In genomic region chr4:17664755-17665154, GRCh38 we compare ENCODE assay signal across 1 cellular context.
TF ChIP-seq lines count a peak whose summit lies in the region.

No MANE protein-coding gene starts in this region.

TF ChIP-seq in GM12878, 131 proteins besides CTCF, POLR2A, EP300 and RAD21 (continued from another document and continues in another):
- TF ChIP-seq BCLAF1 (IDR thresholded peaks at IDR 0.05) (no peak), RB1 (IDR thresholded peaks at IDR 0.05; ENCODE audit: borderline replicate concordance) (no peak), SMC3 (IDR thresholded peaks at IDR 0.05; ENCODE audit: borderline replicate concordance, low read length) (no peak), BCL11A (IDR thresholded peaks at IDR 0.05; ENCODE audit: low read depth, low read length) (peak; percentile 16; the same call in 1 of the 2 replicates), ZSCAN29 (IDR thresholded peaks at IDR 0.05) (no peak), ETV6 (conservative IDR thresholded peaks at IDR 0.05 in 1 of 2, IDR thresholded peaks at IDR 0.05 in 1 of 2; ENCODE audit: borderline replicate concordance in 1 of 2, low read depth in 1 of 2) (peak in 1 of 2 experiments; percentile 70; a peak in 2 of 4 replicates), CREB1 (IDR thresholded peaks at IDR 0.05; ENCODE audit: low read depth) (no peak), CEBPB (IDR thresholded peaks at IDR 0.05; ENCODE audit: borderline replicate concordance in 1 of 2, low read depth in 2 of 2, low read length in 2 of 2) (no peak), SMARCA5 (IDR thresholded peaks at IDR 0.05) (no peak), LARP7 (IDR thresholded peaks at IDR 0.05) (no peak), ZNF687 (IDR thresholded peaks at IDR 0.05) (no peak), CHD4 (IDR thresholded peaks at IDR 0.05) (no peak), ASH2L (IDR thresholded peaks at IDR 0.05; ENCODE audit: borderline replicate concordance, low read depth) (no peak), ATF7 (IDR thresholded peaks at IDR 0.05; ENCODE audit: low read depth) (0 out of 2 replicates have a peak, but pooled peaks have one; percentile 43), POU2F2 (IDR thresholded peaks at IDR 0.05; ENCODE audit: borderline replicate concordance, low read depth, low read length) (peak; percentile 66; the same call in 1 of the 3 replicates), SREBF2 (IDR thresholded peaks at IDR 0.05; ENCODE audit: low read length) (no peak), HCFC1 (IDR thresholded peaks at IDR 0.05; ENCODE audit: low read length) (no peak), HDGF (IDR thresholded peaks at IDR 0.05) (no peak), BCL3 (IDR thresholded peaks at IDR 0.05; ENCODE audit: borderline replicate concordance, insufficient read depth, low read depth, low read length, poor library complexity, severe bottlenecking) (no peak), RFX5 (IDR thresholded peaks at IDR 0.05; ENCODE audit: low read depth, low read length) (no peak), FOS (IDR thresholded peaks at IDR 0.05; ENCODE audit: borderline replicate concordance, extremely low read depth, insufficient read length) (no peak), NR2F1 (conservative IDR thresholded peaks at IDR 0.05) (no peak), USF2 (IDR thresholded peaks at IDR 0.05; ENCODE audit: borderline replicate concordance, low read depth, low read length) (no peak), SREBF1 (IDR thresholded peaks at IDR 0.05; ENCODE audit: low read length) (no peak), SP1 (IDR thresholded peaks at IDR 0.05; ENCODE audit: low read depth, low read length) (no peak), NRF1 (conservative IDR thresholded peaks at IDR 0.05; ENCODE audit: low read depth, low read length) (no peak), SRF (IDR thresholded peaks at IDR 0.05; ENCODE audit: low read depth in 2 of 2, low read length in 2 of 2) (no peak), ZNF207 (IDR thresholded peaks at IDR 0.05; ENCODE audit: borderline replicate concordance) (no peak), TCF3 (IDR thresholded peaks at IDR 0.05; ENCODE audit: borderline replicate concordance, insufficient read depth, low read depth, low read length) (no peak), KAT2A (conservative IDR thresholded peaks at IDR 0.05; ENCODE audit: control insufficient read depth, low read depth, low read length) (no peak), ZBED1 (IDR thresholded peaks at IDR 0.05; ENCODE audit: borderline replicate concordance) (no peak), RUNX3 (IDR thresholded peaks at IDR 0.05; ENCODE audit: low read length) (peak; percentile 38), ZZZ3 (IDR thresholded peaks at IDR 0.05; ENCODE audit: control insufficient read depth, insufficient read length, low read depth) (no peak), SPI1 (IDR thresholded peaks at IDR 0.05; ENCODE audit: borderline replicate concordance, insufficient read depth, low read depth, low read length) (peak; percentile 44; the same call in 1 of the 2 replicates), RBBP5 (conservative IDR thresholded peaks at IDR 0.05) (no peak), E2F4 (IDR thresholded peaks at IDR 0.05; ENCODE audit: low read depth, low read length) (no peak), ZNF622 (IDR thresholded peaks at IDR 0.05) (no peak), BHLHE40 (IDR thresholded peaks at IDR 0.05; ENCODE audit: borderline replicate concordance in 1 of 2, low read depth in 2 of 2, low read length in 1 of 2) (peak; percentile 24 to 30; a peak in 1 of 4 replicates), CEBPZ (IDR thresholded peaks at IDR 0.05; ENCODE audit: low read depth, low read length) (no peak), ZBTB40 (IDR thresholded peaks at IDR 0.05; ENCODE audit: borderline replicate concordance) (no peak), ATF3 (IDR thresholded peaks at IDR 0.05; ENCODE audit: borderline replicate concordance, extremely low read depth, low read depth, low read length) (no peak), ZBTB33 (IDR thresholded peaks at IDR 0.05) (no peak), TCF12 (IDR thresholded peaks at IDR 0.05; ENCODE audit: low read depth, low read length) (no peak)
